ENCODE assay signal across 9 cellular contexts in the genomic region with DNA sequence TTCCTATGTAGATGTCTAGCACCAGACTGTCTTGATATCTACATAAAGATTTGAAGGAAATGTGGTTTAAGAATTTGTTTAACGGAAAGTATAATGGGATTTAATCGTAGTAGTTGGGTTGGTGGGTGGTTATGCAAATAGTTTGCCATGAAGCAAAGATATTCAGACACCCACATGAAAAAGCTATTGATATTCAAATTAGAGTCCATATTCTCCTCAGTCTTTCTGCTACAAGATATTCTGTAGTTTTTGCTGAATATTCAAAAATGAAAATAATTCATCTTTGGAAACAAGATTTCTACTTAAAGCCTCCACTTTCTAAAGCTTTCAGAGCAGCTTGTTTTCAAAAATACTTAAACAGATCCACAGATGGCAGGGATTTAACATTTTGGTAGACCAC.
"Had no signal": no experiment of that assay in that cellular context is flagged by ENCODE, and none has a peak within 500 bp of the region (broad histone marks: within the 10 kb centered on the region; RNA-seq: fewer than 3 reads in every experiment).

No MANE protein-coding gene starts in this region.

- H3K4me3 ChIP-seq: GM23248, HAP-1 had no signal

- FAIRE-seq: HepG2 had no signal

- H3K36me3 ChIP-seq: HAP-1 had no signal

- ATAC-seq: HCT116, HepG2 had no signal

- H3K27ac ChIP-seq: GM23248, HL-60 had no signal

- H3K4me1 ChIP-seq: HAP-1 had no signal

- H3K9ac ChIP-seq: GM23248 had no signal

- DNase-seq: GM23248, GOT3, H7, HFFc6, KBM-7 had no signal

- H3K9me3 ChIP-seq: HAP-1 had no signal
